26 cellular contexts compared by ENCODE assay signal in the genomic region with DNA sequence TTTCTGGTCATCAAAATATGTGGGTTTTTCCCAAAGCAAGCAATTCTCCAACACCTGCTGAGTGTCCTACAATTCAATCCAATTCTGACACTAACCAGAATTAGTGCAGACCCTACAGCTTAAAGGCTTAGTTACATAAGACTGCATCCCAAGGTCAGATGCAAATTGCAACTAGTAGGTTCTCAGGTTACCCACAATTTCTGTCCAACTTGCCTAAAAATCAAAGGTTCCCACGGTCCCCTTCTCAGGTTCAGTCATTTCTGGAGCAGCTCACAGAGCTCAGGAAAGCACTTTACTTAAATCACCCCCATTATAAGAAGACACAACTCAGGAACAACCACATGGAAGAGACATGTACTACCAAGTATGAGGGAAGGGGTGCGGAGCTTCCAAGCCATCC. TPM values are rescaled to one million over a fixed set of nuclear protein-coding genes. Genes with fewer than 3 reads are reported as not detected.
DNase-seq lines count a peak whose midpoint lies in the region; ATAC-seq and TF ChIP-seq lines count a peak whose summit lies in the region.
"Had no signal": no experiment of that assay in that cellular context is flagged by ENCODE, and none has a peak within 500 bp of the region (broad histone marks: within the 10 kb centered on the region; RNA-seq: fewer than 3 reads in every experiment).

No MANE protein-coding gene starts in this region.

- H3K27ac ChIP-seq in right atrium auricular region, result no peak overlapping the region
- no peak overlapping the region for H3K27ac ChIP-seq in PC-3 (ENCODE audit: low read length)
- H3K27ac ChIP-seq: 22Rv1, left ventricle myocardium inferior, RWPE1, thoracic aorta had no signal

- no TSS peak for BruUV-seq in PC-3 (replicated peaks; lab: Mats Ljungman, UMichigan)

- H3K79me2 ChIP-seq in PC-3 (ENCODE audit: low read length), result no peaks in the 10 kb centered on the region

- H3K36me3 ChIP-seq in right atrium auricular region (no peaks in the 10 kb centered on the region), PC-3 (ENCODE audit: low read depth, low read length) (no peaks in the 10 kb centered on the region)
- H3K36me3 ChIP-seq: left ventricle myocardium inferior, thoracic aorta had no signal

- no peak overlapping the region for H2AFZ ChIP-seq in PC-3 (ENCODE audit: low read length)

- TF ChIP-seq CTCF in right atrium auricular region (IDR thresholded peaks at IDR 0.05), result no peak
- TF ChIP-seq CTCF in PC-3 (conservative IDR thresholded peaks at IDR 0.05; ENCODE audit: low read depth, low read length), result no peak

- H3K4me1 Mint-ChIP-seq in activated T-cell treated with anti-CD3 and anti-CD28 coated beads, Interleukin-2, amount 50 U/mL, for 72 hours (ENCODE audit: low read depth), result peaks cover 24% of the 10 kb centered on the region
- H3K4me1 Mint-ChIP-seq: activated naive CD4-positive, alpha-beta T cell treated with anti-CD3 and anti-CD28 coated beads, Interleukin-2, amount 50 U/mL, for 24 hours; stimulated activated memory B cell treated with anti-CD40 and anti-IgM and Interleukin-4, amounts not matched to agents 10 μg/mL and 1 μg/mL and 100 μg/mL, for 72 hours had no signal

- no peak overlapping the region for H3K9ac ChIP-seq in PC-3 (ENCODE audit: low read length)

- no peak overlapping the region for H3K4me2 ChIP-seq in PC-3 (ENCODE audit: low read length)

- POLR2A ChIA-PET in PC-3 (lab: Charles Lee; ENCODE audit: unreplicated experiment), result no interaction called here

- no peak overlapping the region for H3K4me3 Mint-ChIP-seq in activated T-cell treated with anti-CD3 and anti-CD28 coated beads, Interleukin-2, amount 50 U/mL, for 72 hours
- H3K4me3 Mint-ChIP-seq: activated CD4-positive, alpha-beta memory T cell treated with anti-CD3 and anti-CD28 coated beads for 36 hours; activated naive CD4-positive, alpha-beta T cell treated with anti-CD3 and anti-CD28 coated beads, Interleukin-2, amount 50 U/mL, for 24 hours; activated T-cell treated with anti-CD3 and anti-CD28 coated beads, Interleukin-2, amount 50 U/mL, for 24 hours; B cell; stimulated activated memory B cell treated with anti-CD40 and anti-IgM and Interleukin-4, amounts not matched to agents 10 μg/mL and 1 μg/mL and 100 μg/mL, for 72 hours had no signal

- no peaks in the 10 kb centered on the region for H3K36me3 Mint-ChIP-seq in activated T-cell treated with anti-CD3 and anti-CD28 coated beads, Interleukin-2, amount 50 U/mL, for 72 hours (ENCODE audit: insufficient read depth in 2 of 2)
- H3K36me3 Mint-ChIP-seq: activated CD4-positive, alpha-beta memory T cell treated with anti-CD3 and anti-CD28 coated beads for 36 hours; activated naive CD4-positive, alpha-beta T cell treated with anti-CD3 and anti-CD28 coated beads, Interleukin-2, amount 50 U/mL, for 24 hours; stimulated activated memory B cell treated with anti-CD40 and anti-IgM and Interleukin-4, amounts not matched to agents 10 μg/mL and 1 μg/mL and 100 μg/mL, for 72 hours had no signal

- H3K9me3 ChIP-seq in right atrium auricular region, result no peaks in the 10 kb centered on the region
- H3K9me3 ChIP-seq in PC-3 (ENCODE audit: low read length), result no peaks in the 10 kb centered on the region
- H3K9me3 ChIP-seq: left ventricle myocardium inferior, mucosa of descending colon, thoracic aorta had no signal

- no peak overlapping the region for H3K4me3 ChIP-seq in right atrium auricular region
- no peak overlapping the region for H3K4me3 ChIP-seq in PC-3 (ENCODE audit: low read length)
- H3K4me3 ChIP-seq: left ventricle myocardium inferior, mucosa of descending colon, thoracic aorta had no signal

- H3K9me2 ChIP-seq in PC-3 (replicated peaks; ENCODE audit: low read length), result no peaks in the 10 kb centered on the region

- no peaks in the 10 kb centered on the region for H4K20me1 ChIP-seq in PC-3 (ENCODE audit: low read length)

- CTCF ChIA-PET in PC-3 (lab: Charles Lee), result no interaction called here

- peaks cover 6% of the 10 kb centered on the region for H3K27me3 Mint-ChIP-seq in activated T-cell treated with anti-CD3 and anti-CD28 coated beads, Interleukin-2, amount 50 U/mL, for 72 hours (ENCODE audit: low read depth)
- H3K27me3 Mint-ChIP-seq: activated CD4-positive, alpha-beta memory T cell treated with anti-CD3 and anti-CD28 coated beads for 36 hours; activated naive CD4-positive, alpha-beta T cell treated with anti-CD3 and anti-CD28 coated beads, Interleukin-2, amount 50 U/mL, for 24 hours; activated T-cell treated with anti-CD3 and anti-CD28 coated beads, Interleukin-2, amount 50 U/mL, for 24 hours; stimulated activated memory B cell treated with anti-CD40 and anti-IgM and Interleukin-4, amounts not matched to agents 10 μg/mL and 1 μg/mL and 100 μg/mL, for 72 hours had no signal

- H3K27me3 ChIP-seq in right atrium auricular region, result no peaks in the 10 kb centered on the region
- no peaks in the 10 kb centered on the region for H3K27me3 ChIP-seq in PC-3 (ENCODE audit: low read length)

- H3K4me1 ChIP-seq in right atrium auricular region (no peaks in the 10 kb centered on the region), PC-3 (ENCODE audit: insufficient read depth, low read length) (no peaks in the 10 kb centered on the region)

- no peak overlapping the region for H3K27ac Mint-ChIP-seq in activated T-cell treated with anti-CD3 and anti-CD28 coated beads, Interleukin-2, amount 50 U/mL, for 72 hours
- H3K27ac Mint-ChIP-seq: activated CD4-positive, alpha-beta memory T cell treated with anti-CD3 and anti-CD28 coated beads for 36 hours; activated naive CD4-positive, alpha-beta T cell treated with anti-CD3 and anti-CD28 coated beads, Interleukin-2, amount 50 U/mL, for 24 hours; activated T-cell treated with anti-CD3 and anti-CD28 coated beads, Interleukin-2, amount 50 U/mL, for 24 hours; B cell; stimulated activated memory B cell treated with anti-CD40 and anti-IgM and Interleukin-4, amounts not matched to agents 10 μg/mL and 1 μg/mL and 100 μg/mL, for 72 hours had no signal

- no peaks in the 10 kb centered on the region for H3F3A ChIP-seq in PC-3 (ENCODE audit: low read length, unreplicated experiment)

- intact Hi-C loops in PC-3 (cut with micrococcal nuclease), result no loop called here

- DNase-seq in NCI-H82 (lab: John Stamatoyannopoulos, UW) (peak; percentile 73), NCI-H82 treated with DMSO at 0.1 percent for 48 hours (lab: John Stamatoyannopoulos, UW; ENCODE audit: unreplicated experiment) (no peak), right atrium auricular region (ENCODE audit: low spot score) (no peak), PC-3 (no peak), SKM-1 (lab: John Stamatoyannopoulos, UW; ENCODE audit: unreplicated experiment) (no peak)
- DNase-seq in activated T-cell treated with anti-CD3 and anti-CD28 coated beads, Interleukin-2, amount 50 U/mL, for 72 hours, result no peak
- DNase-seq: activated CD4-positive, alpha-beta memory T cell treated with anti-CD3 and anti-CD28 coated beads for 36 hours; activated T-cell treated with anti-CD3 and anti-CD28 coated beads, Interleukin-2, amount 50 U/mL, for 24 hours; Calu3; glutamatergic neuron; left ventricle myocardium inferior; mucosa of descending colon; NCI-H187; NCI-H345 had no signal

- ATAC-seq in GM21723 (IDR thresholded peaks at IDR 0.05; ENCODE audit: unreplicated experiment), result peak; percentile 62
- peak; percentile 36 for ATAC-seq in HG03469 (IDR thresholded peaks at IDR 0.05; ENCODE audit: unreplicated experiment)
- no peak for ATAC-seq in PC-3
- ATAC-seq in activated T-cell treated with anti-CD3 and anti-CD28 coated beads, Interleukin-2, amount 50 U/mL, for 72 hours (replicated peaks in 1 of 2), result no peak
- ATAC-seq: HepG2; mucosa of descending colon; stimulated activated memory B cell treated with anti-CD40 and anti-IgM and Interleukin-4, amounts not matched to agents 10 μg/mL and 1 μg/mL and 100 μg/mL, for 72 hours had no signal

- H3K9me3 Mint-ChIP-seq in activated T-cell treated with anti-CD3 and anti-CD28 coated beads, Interleukin-2, amount 50 U/mL, for 72 hours, result no peaks in the 10 kb centered on the region
- H3K9me3 Mint-ChIP-seq: activated CD4-positive, alpha-beta memory T cell treated with anti-CD3 and anti-CD28 coated beads for 36 hours; activated naive CD4-positive, alpha-beta T cell treated with anti-CD3 and anti-CD28 coated beads, Interleukin-2, amount 50 U/mL, for 24 hours; activated T-cell treated with anti-CD3 and anti-CD28 coated beads, Interleukin-2, amount 50 U/mL, for 24 hours; stimulated activated memory B cell treated with anti-CD40 and anti-IgM and Interleukin-4, amounts not matched to agents 10 μg/mL and 1 μg/mL and 100 μg/mL, for 72 hours had no signal

RNA-seq across cellular contexts. Expression of a gene that starts 42.5 kb away (rescaled TPM):
- total RNA-seq in right atrium auricular region, result not detected
- total RNA-seq in PC-3 (2014; rRNA removed), result not detected in 2 replicates
- not detected for total RNA-seq in activated T-cell treated with anti-CD3 and anti-CD28 coated beads, Interleukin-2, amount 50 U/mL, for 72 hours
- total RNA-seq: activated CD4-positive, alpha-beta memory T cell treated with anti-CD3 and anti-CD28 coated beads for 36 hours; astrocyte; B cell; Calu3; chondrocyte; fibroblast of lung; HepG2; mucosa of descending colon; thoracic aorta had no signal

Comparison
In these comparisons a context has a peak if more than half of its experiments do, and no peak if none do; other contexts are left out.
1. ATAC-seq: peak in GM21723 (single experiment) and HG03469 (single experiment); none in PC-3 (single experiment) and activated T-cell treated with anti-CD3 and anti-CD28 coated beads, Interleukin-2, amount 50 U/mL, for 72 hours (0 of 2).